1 cellular context compared by ENCODE assay signal in the genomic region with DNA sequence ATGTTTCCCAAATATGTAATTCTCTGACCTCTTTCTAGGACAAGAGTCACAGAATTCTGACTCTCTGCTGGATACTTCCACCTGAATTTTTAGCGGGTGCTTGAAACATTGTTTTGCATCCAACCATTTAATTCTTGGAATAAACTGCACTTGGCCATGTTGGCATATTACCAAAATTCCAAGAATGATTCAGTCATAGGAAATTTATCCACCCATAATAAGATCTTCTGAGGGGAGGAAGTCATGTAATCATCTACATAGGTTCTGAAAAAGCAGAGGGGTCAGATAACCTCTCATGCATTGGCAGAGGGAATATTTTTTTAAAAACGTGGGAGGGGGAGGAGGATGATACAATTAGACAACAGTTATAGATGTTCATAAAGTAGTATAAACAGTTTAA.
TF ChIP-seq lines count a peak whose summit lies in the region.

No MANE protein-coding gene starts in this region.

TF ChIP-seq in WTC11, 78 proteins besides CTCF, POLR2A, EP300 and RAD21 (continued from another document):
- TF ChIP-seq TP53 (CRISPR knock-in tag; IDR thresholded peaks at IDR 0.05) = no peak
- no peak for TF ChIP-seq HMGA2 (CRISPR knock-in tag; IDR thresholded peaks at IDR 0.05)
- no peak for TF ChIP-seq NFATC4 (CRISPR knock-in tag; IDR thresholded peaks at IDR 0.05)
- no peak for TF ChIP-seq ZNF317 (CRISPR knock-in tag; IDR thresholded peaks at IDR 0.05; ENCODE audit: borderline replicate concordance, low read depth)
